32 cellular contexts compared by ENCODE assay signal in genomic region chr17:59796138-59796537, GRCh38.
DNase-seq lines count a peak whose midpoint lies in the region; ATAC-seq lines count a peak whose summit lies in the region.
"Had no signal": no experiment of that assay in that cellular context is flagged by ENCODE, and none has a peak within 500 bp of the region (broad histone marks: within the 10 kb centered on the region; RNA-seq: fewer than 3 reads in every experiment).

No MANE protein-coding gene starts in this region.

- H3K27ac Mint-ChIP-seq in activated CD8-positive, alpha-beta memory T cell treated with anti-CD3 and anti-CD28 coated beads, Interleukin-2, amount 10 ng/mL, durations not matched to agents 7 days and 5 days = peak overlapping the region; percentile 4
- peak overlapping the region in 2 of 3 donors; percentile 4 to 27 for H3K27ac Mint-ChIP-seq in CD4-positive, CD25-positive, alpha-beta regulatory T cell
- peak overlapping the region; percentile 34 for H3K27ac Mint-ChIP-seq in activated CD4-positive, alpha-beta memory T cell treated with anti-CD3 and anti-CD28 coated beads, Interleukin-2, amount 10 ng/mL, durations not matched to agents 7 days and 5 days
- peak overlapping the region; percentile 12 for H3K27ac Mint-ChIP-seq in memory B cell
- H3K27ac Mint-ChIP-seq: activated naive CD8-positive, alpha-beta T cell treated with anti-CD3 and anti-CD28 coated beads, Interleukin-2, amount 10 ng/mL, durations not matched to agents 7 days and 5 days; endodermal cell; nephron had no signal

- POLR2A ChIA-PET in activated CD4-positive, alpha-beta memory T cell treated with anti-CD3 and anti-CD28 coated beads, Interleukin-2, amount 10 ng/mL, durations not matched to agents 7 days and 5 days (lab: Charles Lee) = interaction anchor here (1.0 to 6.8 kb wide), 5 partner anchors 9 to 41 kb away, joined by 3 to 112 read pairs (median 53); no protein-coding TSS in a partner anchor

- no peaks in the 10 kb centered on the region for H3K36me3 ChIP-seq in CD4-positive, CD25-positive, alpha-beta regulatory T cell (ENCODE audit: control insufficient read depth, insufficient read depth, low read length)
- H3K36me3 ChIP-seq: ascending aorta had no signal

- H3K27me3 Mint-ChIP-seq in activated CD8-positive, alpha-beta memory T cell treated with anti-CD3 and anti-CD28 coated beads, Interleukin-2, amount 10 ng/mL, durations not matched to agents 7 days and 5 days = no peaks in the 10 kb centered on the region
- no peaks in the 10 kb centered on the region for H3K27me3 Mint-ChIP-seq in CD4-positive, CD25-positive, alpha-beta regulatory T cell
- H3K27me3 Mint-ChIP-seq in activated CD4-positive, alpha-beta memory T cell treated with anti-CD3 and anti-CD28 coated beads, Interleukin-2, amount 10 ng/mL, durations not matched to agents 7 days and 5 days = no peaks in the 10 kb centered on the region
- H3K27me3 Mint-ChIP-seq in memory B cell = no peaks in the 10 kb centered on the region
- H3K27me3 Mint-ChIP-seq: activated naive CD8-positive, alpha-beta T cell treated with anti-CD3 and anti-CD28 coated beads, Interleukin-2, amount 10 ng/mL, durations not matched to agents 7 days and 5 days had no signal

- ATAC-seq in activated CD8-positive, alpha-beta memory T cell treated with anti-CD3 and anti-CD28 coated beads, Interleukin-2, amount 10 ng/mL, durations not matched to agents 7 days and 5 days = no peak
- ATAC-seq in CD4-positive, CD25-positive, alpha-beta regulatory T cell (ENCODE audit: low read depth in 2 of 2) = no peak
- ATAC-seq in memory B cell (ENCODE audit: low read depth) (no peak), GM19463 (IDR thresholded peaks at IDR 0.05; ENCODE audit: unreplicated experiment) (no peak)
- ATAC-seq: esophagus mucosa, HCT116, HepG2, left lobe of liver had no signal

- H3K4me3 Mint-ChIP-seq in activated CD8-positive, alpha-beta memory T cell treated with anti-CD3 and anti-CD28 coated beads, Interleukin-2, amount 10 ng/mL, durations not matched to agents 7 days and 5 days = no peak overlapping the region
- H3K4me3 Mint-ChIP-seq in CD4-positive, CD25-positive, alpha-beta regulatory T cell = no peak overlapping the region
- H3K4me3 Mint-ChIP-seq in activated CD4-positive, alpha-beta memory T cell treated with anti-CD3 and anti-CD28 coated beads, Interleukin-2, amount 10 ng/mL, durations not matched to agents 7 days and 5 days = no peak overlapping the region
- no peak overlapping the region for H3K4me3 Mint-ChIP-seq in memory B cell
- H3K4me3 Mint-ChIP-seq: activated naive CD8-positive, alpha-beta T cell treated with anti-CD3 and anti-CD28 coated beads, Interleukin-2, amount 10 ng/mL, durations not matched to agents 7 days and 5 days; endodermal cell; nephron had no signal

- H3K9me3 ChIP-seq in CD4-positive, CD25-positive, alpha-beta regulatory T cell (ENCODE audit: control insufficient read depth in 2 of 2, low read length in 2 of 2) = no peaks in the 10 kb centered on the region
- H3K9me3 ChIP-seq: ascending aorta, testis had no signal

- H3K9me3 Mint-ChIP-seq in activated CD8-positive, alpha-beta memory T cell treated with anti-CD3 and anti-CD28 coated beads, Interleukin-2, amount 10 ng/mL, durations not matched to agents 7 days and 5 days (ENCODE audit: low read depth) = no peaks in the 10 kb centered on the region
- H3K9me3 Mint-ChIP-seq in CD4-positive, CD25-positive, alpha-beta regulatory T cell = no peaks in the 10 kb centered on the region
- H3K9me3 Mint-ChIP-seq in activated CD4-positive, alpha-beta memory T cell treated with anti-CD3 and anti-CD28 coated beads, Interleukin-2, amount 10 ng/mL, durations not matched to agents 7 days and 5 days = no peaks in the 10 kb centered on the region
- no peaks in the 10 kb centered on the region for H3K9me3 Mint-ChIP-seq in memory B cell
- H3K9me3 Mint-ChIP-seq: activated naive CD8-positive, alpha-beta T cell treated with anti-CD3 and anti-CD28 coated beads, Interleukin-2, amount 10 ng/mL, durations not matched to agents 7 days and 5 days; endodermal cell; nephron had no signal

- CTCF ChIA-PET in activated CD8-positive, alpha-beta memory T cell treated with anti-CD3 and anti-CD28 coated beads, Interleukin-2, amount 10 ng/mL, durations not matched to agents 7 days and 5 days (lab: Charles Lee) = interaction anchor here (1.1 kb wide), 1 partner anchor 11 kb away, joined by 3 read pairs; no protein-coding TSS in a partner anchor
- CTCF ChIA-PET in activated CD4-positive, alpha-beta memory T cell treated with anti-CD3 and anti-CD28 coated beads, Interleukin-2, amount 10 ng/mL, durations not matched to agents 7 days and 5 days (lab: Charles Lee) = interaction anchor here (0.6 kb wide), 1 partner anchor 19 kb away, joined by 5 read pairs; no protein-coding TSS in a partner anchor

- H3K27ac ChIP-seq in CD4-positive, CD25-positive, alpha-beta regulatory T cell (ENCODE audit: insufficient read depth, low read length, poor library complexity, severe bottlenecking) = no peak overlapping the region
- H3K27ac ChIP-seq: parathyroid adenoma, testis had no signal

- no peaks in the 10 kb centered on the region for H3K27me3 ChIP-seq in CD4-positive, CD25-positive, alpha-beta regulatory T cell (ENCODE audit: control insufficient read depth, insufficient read depth, low read length)
- H3K27me3 ChIP-seq: ascending aorta, testis had no signal

- H3K4me1 Mint-ChIP-seq in activated CD8-positive, alpha-beta memory T cell treated with anti-CD3 and anti-CD28 coated beads, Interleukin-2, amount 10 ng/mL, durations not matched to agents 7 days and 5 days = peaks cover 36% of the 10 kb centered on the region
- peaks cover 20 to 36% (median 22%) of the 10 kb centered on the region in 4 donors for H3K4me1 Mint-ChIP-seq in CD4-positive, CD25-positive, alpha-beta regulatory T cell
- peaks cover 46% of the 10 kb centered on the region for H3K4me1 Mint-ChIP-seq in activated CD4-positive, alpha-beta memory T cell treated with anti-CD3 and anti-CD28 coated beads, Interleukin-2, amount 10 ng/mL, durations not matched to agents 7 days and 5 days
- no peaks in the 10 kb centered on the region for H3K4me1 Mint-ChIP-seq in memory B cell
- H3K4me1 Mint-ChIP-seq: endodermal cell had no signal

- H3K36me3 Mint-ChIP-seq in activated CD8-positive, alpha-beta memory T cell treated with anti-CD3 and anti-CD28 coated beads, Interleukin-2, amount 10 ng/mL, durations not matched to agents 7 days and 5 days = peaks cover 32% of the 10 kb centered on the region
- peaks cover 13% of the 10 kb centered on the region for H3K36me3 Mint-ChIP-seq in CD4-positive, CD25-positive, alpha-beta regulatory T cell
- peaks cover 36% of the 10 kb centered on the region for H3K36me3 Mint-ChIP-seq in activated CD4-positive, alpha-beta memory T cell treated with anti-CD3 and anti-CD28 coated beads, Interleukin-2, amount 10 ng/mL, durations not matched to agents 7 days and 5 days (ENCODE audit: low read depth)
- peaks cover 4% of the 10 kb centered on the region for H3K36me3 Mint-ChIP-seq in memory B cell

- no peak overlapping the region for H3K4me3 ChIP-seq in CD4-positive, CD25-positive, alpha-beta regulatory T cell (ENCODE audit: low read depth, low read length)
- H3K4me3 ChIP-seq: ascending aorta, testis had no signal

- no peak for DNase-seq in activated CD8-positive, alpha-beta memory T cell treated with anti-CD3 and anti-CD28 coated beads, Interleukin-2, amount 10 ng/mL, durations not matched to agents 7 days and 5 days
- DNase-seq in activated CD8-positive, alpha-beta memory T cell treated with anti-CD3 and anti-CD28 coated beads, Interleukin-2, amount 50 U/mL, for 48 hours = no peak
- no peak for DNase-seq in CD4-positive, CD25-positive, alpha-beta regulatory T cell
- no peak for DNase-seq in activated CD4-positive, alpha-beta memory T cell treated with anti-CD3 and anti-CD28 coated beads, Interleukin-2, amount 10 ng/mL, durations not matched to agents 7 days and 5 days
- DNase-seq in memory B cell (ENCODE audit: low spot score in 2 of 2) (no peak), NCI-H146 treated with DMSO at 0.1 percent for 48 hours (lab: John Stamatoyannopoulos, UW; ENCODE audit: unreplicated experiment) (no peak), occipital lobe (lab: John Stamatoyannopoulos, UW) (no peak)
- DNase-seq: activated CD4-positive, alpha-beta T cell treated with anti-CD3 and anti-CD28 coated beads for 1 hour; activated naive CD8-positive, alpha-beta T cell treated with anti-CD3 and anti-CD28 coated beads, Interleukin-2, amount 10 ng/mL, durations not matched to agents 7 days and 5 days; AML-193; central memory CD4-positive, alpha-beta T cell; DMS153; endodermal cell; foreskin fibroblast; MV-4-11; NCI-H1436; NCI-H2081 treated with DMSO at 0.1 percent for 48 hours; NCI-H2227 treated with DMSO at 0.1 percent for 48 hours; NCI-H526; OCI-M1; retina; stimulated activated naive CD4-positive, alpha-beta T cell treated with Interleukin-2 at 50 U/mL for 16 hours; T-helper 2 cell; testis had no signal

- peaks cover 6% of the 10 kb centered on the region for H3K4me1 ChIP-seq in CD4-positive, CD25-positive, alpha-beta regulatory T cell (ENCODE audit: control insufficient read depth, insufficient read depth, low read length, poor library complexity, severe bottlenecking)
- H3K4me1 ChIP-seq: parathyroid adenoma, testis had no signal
